ENCODE assay signal across 19 cellular contexts in the genomic region with DNA sequence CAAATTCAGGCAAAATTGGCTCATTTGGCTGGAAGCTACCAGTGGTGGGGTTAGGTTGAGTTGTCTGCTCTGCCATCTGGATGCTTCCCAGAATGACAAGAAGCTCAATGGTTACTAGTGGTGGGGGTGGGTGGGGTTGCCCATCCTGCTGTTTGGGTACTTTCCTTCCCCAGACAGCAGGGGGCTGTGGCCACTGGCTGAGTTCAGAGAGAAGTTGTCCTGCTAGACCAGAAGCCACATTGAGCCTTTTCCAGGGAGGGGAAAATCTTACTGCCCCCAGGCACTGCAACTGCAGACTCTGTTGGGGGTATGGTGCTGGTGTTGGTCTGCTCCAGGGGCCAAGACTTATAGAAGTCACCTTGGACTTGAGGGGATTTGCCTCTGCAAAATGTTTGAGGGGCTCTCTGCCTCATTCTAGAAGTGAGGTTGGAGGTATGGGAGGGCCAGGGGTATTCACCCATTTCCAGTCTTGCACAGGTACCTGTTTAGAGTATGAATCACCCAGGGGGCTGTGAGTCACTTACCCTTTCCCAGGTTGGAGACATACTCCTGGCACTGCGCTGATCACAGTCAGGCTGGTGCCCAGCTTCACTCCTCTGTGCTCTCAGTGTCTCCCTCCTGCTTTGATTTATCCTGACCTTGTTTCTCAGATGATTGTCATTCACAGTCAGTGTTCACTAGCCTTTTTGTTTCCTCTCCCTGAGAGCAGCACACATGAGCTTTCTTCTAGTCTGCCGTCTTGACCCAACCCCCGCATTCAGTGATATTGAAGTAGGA.
DNase-seq lines count a peak whose midpoint lies in the region; ATAC-seq and TF ChIP-seq lines count a peak whose summit lies in the region.
"Had no signal": no experiment of that assay in that cellular context is flagged by ENCODE, and none has a peak within 500 bp of the region (broad histone marks: within the 10 kb centered on the region; RNA-seq: fewer than 3 reads in every experiment).

No MANE protein-coding gene starts in this region.

- DNase-seq in NCI-H82 (lab: John Stamatoyannopoulos, UW) (peak; percentile 6), NCI-H82 treated with DMSO at 0.1 percent for 48 hours (lab: John Stamatoyannopoulos, UW; ENCODE audit: unreplicated experiment) (no peak), astrocyte of the spinal cord (ENCODE audit: low read depth, low spot score) (no peak), iPS-NIHi7 (ENCODE audit: extremely low spot score) (peak; percentile 18), nephron progenitor cell (no peak), NCI-H345 (lab: John Stamatoyannopoulos, UW) (no peak)
- no peak for DNase-seq in activated CD4-positive, alpha-beta T cell treated with anti-CD3 and anti-CD28 coated beads for 1 hour
- DNase-seq: activated CD4-positive, alpha-beta T cell treated with anti-CD3 and anti-CD28 coated beads for 4 hours; effector CD4-positive, alpha-beta T cell; heart left ventricle; NCI-H1417 treated with DMSO at 0.1 percent for 48 hours; SK-N-SH; stimulated activated CD4-positive, alpha-beta T cell treated with anti-CD3 and anti-CD28 coated beads, Interleukin-12 subunit alpha, Interleukin-12 subunit beta, amount 100 ng/mL, for 4 hours; T-helper 9 cell; testis had no signal

- H3K27ac Mint-ChIP-seq in nephron progenitor cell: no peak overlapping the region
- H3K27ac Mint-ChIP-seq: mesothelial cell of epicardium had no signal

- peaks cover 3% of the 10 kb centered on the region for H3K27me3 Mint-ChIP-seq in nephron progenitor cell (ENCODE audit: low read depth, poor library complexity)

- TF ChIP-seq CTCF in astrocyte of the spinal cord (IDR thresholded peaks at IDR 0.05; ENCODE audit: low read depth, low read length) (peak; percentile 10), nephron progenitor cell (IDR thresholded peaks at IDR 0.05) (no peak)

- no peaks in the 10 kb centered on the region for H3K36me3 Mint-ChIP-seq in nephron progenitor cell (ENCODE audit: low read depth)
- H3K36me3 Mint-ChIP-seq: mesothelial cell of epicardium had no signal

- no peak overlapping the region for H3K4me3 Mint-ChIP-seq in nephron progenitor cell
- H3K4me3 Mint-ChIP-seq: mesothelial cell of epicardium had no signal

- H3K4me1 Mint-ChIP-seq in nephron progenitor cell: no peaks in the 10 kb centered on the region
- H3K4me1 Mint-ChIP-seq: mesothelial cell of epicardium had no signal

- in situ Hi-C loops in astrocyte of the spinal cord (cut with HindIII; ENCODE audit: low sequenced_read_pairs): no loop called here

- no peak overlapping the region for H3K4me3 ChIP-seq in astrocyte of the spinal cord (ENCODE audit: low read depth, low read length)
- H3K4me3 ChIP-seq: BLaER1 treated with 17β-estradiol and CSF1 and Interleukin-3, amounts not matched to agents 10 nM and 100 nM; HAP-1; heart left ventricle; testis had no signal

- H3K9me3 Mint-ChIP-seq in nephron progenitor cell: no peaks in the 10 kb centered on the region
- H3K9me3 Mint-ChIP-seq: mesothelial cell of epicardium had no signal

- ATAC-seq in GM19467 (IDR thresholded peaks at IDR 0.05; ENCODE audit: unreplicated experiment): no peak
- ATAC-seq: heart left ventricle had no signal

Comparison
In these comparisons a context has a peak if more than half of its experiments do, and no peak if none do; other contexts are left out.
1. DNase-seq: peak in NCI-H82 (single experiment) and iPS-NIHi7 (single experiment); none in NCI-H82 treated with DMSO at 0.1 percent for 48 hours (single experiment), astrocyte of the spinal cord (single experiment), activated CD4-positive, alpha-beta T cell treated with anti-CD3 and anti-CD28 coated beads for 1 hour (single experiment), nephron progenitor cell (single experiment) and NCI-H345 (single experiment).